ENCODE assay signal across 9 cellular contexts in genomic region chr2:29238497-29238896, GRCh38.
DNase-seq lines count a peak whose midpoint lies in the region; ATAC-seq and TF ChIP-seq lines count a peak whose summit lies in the region.
"Had no signal": no experiment of that assay in that cellular context is flagged by ENCODE, and none has a peak within 500 bp of the region (broad histone marks: within the 10 kb centered on the region; RNA-seq: fewer than 3 reads in every experiment).

No MANE protein-coding gene starts in this region.

- CTCF ChIA-PET in PC-3 (lab: Charles Lee): interaction anchor here (0.6 to 0.9 kb wide), 2 partner anchors 22 to 55 kb away, joined by 3 to 4 read pairs; no protein-coding TSS in a partner anchor

- no peak overlapping the region for H3K4me2 ChIP-seq in PC-3 (ENCODE audit: low read length)

- no peaks in the 10 kb centered on the region for H3K9me2 ChIP-seq in PC-3 (replicated peaks; ENCODE audit: low read length)

- POLR2A ChIA-PET in PC-3 (lab: Charles Lee; ENCODE audit: unreplicated experiment): no interaction called here

- peaks cover 48 to 58% of the 10 kb centered on the region in 2 donors for H3K27me3 Mint-ChIP-seq in effector memory CD8-positive, alpha-beta T cell

- TF ChIP-seq CTCF in GM10266 (IDR thresholded peaks at IDR 0.05; ENCODE audit: control insufficient read depth, insufficient read depth, low read depth, missing control alignments) (peak; percentile 49), PC-3 (conservative IDR thresholded peaks at IDR 0.05; ENCODE audit: low read depth, low read length) (peak; percentile 88), esophagus squamous epithelium (IDR thresholded peaks at IDR 0.05) (peak in 3 of 6 experiments; percentile 40 to 75 (median 46))

- no TSS peak for BruUV-seq in PC-3 (replicated peaks; lab: Mats Ljungman, UMichigan)

- TF ChIP-seq POLR2A in esophagus squamous epithelium (IDR thresholded peaks at IDR 0.05): no peak

- H4K20me1 ChIP-seq in PC-3 (ENCODE audit: low read length): no peaks in the 10 kb centered on the region

- no peaks in the 10 kb centered on the region for H3K36me3 Mint-ChIP-seq in effector memory CD8-positive, alpha-beta T cell (ENCODE audit: insufficient read depth)

- no peak overlapping the region for H2AFZ ChIP-seq in PC-3 (ENCODE audit: low read length)

- ATAC-seq in PC-3 (peak; percentile 77), GM18858 (IDR thresholded peaks at IDR 0.05; ENCODE audit: unreplicated experiment) (no peak)
- ATAC-seq in effector memory CD8-positive, alpha-beta T cell (replicated peaks): no peak

- H3K4me3 ChIP-seq in PC-3 (ENCODE audit: low read length) (no peak overlapping the region), esophagus squamous epithelium (no peak overlapping the region)

- H3K36me3 ChIP-seq in PC-3 (ENCODE audit: low read depth, low read length) (no peaks in the 10 kb centered on the region), esophagus squamous epithelium (no peaks in the 10 kb centered on the region)

- no peaks in the 10 kb centered on the region for H3K27me3 ChIP-seq in PC-3 (ENCODE audit: low read length)
- peaks cover 0 to 19% (median 0%) of the 10 kb centered on the region in 4 donors for H3K27me3 ChIP-seq in esophagus squamous epithelium

- H3K27ac Mint-ChIP-seq in effector memory CD8-positive, alpha-beta T cell: no peak overlapping the region

- H3K4me1 ChIP-seq in PC-3 (ENCODE audit: insufficient read depth, low read length) (peaks cover 7% of the 10 kb centered on the region), esophagus squamous epithelium (peaks cover 0 to 12% (median 6%) of the 10 kb centered on the region in 3 donors)

- H3K27ac ChIP-seq in PC-3 (ENCODE audit: low read length) (no peak overlapping the region), esophagus squamous epithelium (no peak overlapping the region)
- H3K27ac ChIP-seq: epithelial cell of prostate had no signal

- DNase-seq in AG08396 (ENCODE audit: low spot score) (peak; percentile 72), GM10266 (ENCODE audit: extremely low spot score) (no peak), PC-3 (peak; percentile 71), foreskin melanocyte (peak; percentile 43), esophagus squamous epithelium (lab: John Stamatoyannopoulos, UW) (no peak), MV-4-11 (lab: John Stamatoyannopoulos, UW) (no peak)
- no peak for DNase-seq in effector memory CD8-positive, alpha-beta T cell

- intact Hi-C loops in PC-3 (cut with micrococcal nuclease) (loop anchor here (1.0 to 10.0 kb wide), 2 partner anchors 596 to 834 kb away; no protein-coding TSS in a partner anchor), esophagus squamous epithelium (cut with DNase I) (no loop called here)

- 58 to 75% methylated on average over 6 to 7 of the region's 7 CpGs for WGBS in esophagus squamous epithelium, 2 donors

- no peak overlapping the region for H3K9ac ChIP-seq in PC-3 (ENCODE audit: low read length)

- no peaks in the 10 kb centered on the region for H3K9me3 ChIP-seq in PC-3 (ENCODE audit: low read length)
- no peaks in the 10 kb centered on the region for H3K9me3 ChIP-seq in esophagus squamous epithelium

- H3K4me1 Mint-ChIP-seq in effector memory CD8-positive, alpha-beta T cell (ENCODE audit: low read depth in 2 of 2): no peaks in the 10 kb centered on the region

- no peaks in the 10 kb centered on the region for H3K79me2 ChIP-seq in PC-3 (ENCODE audit: low read length)

- no peaks in the 10 kb centered on the region for H3F3A ChIP-seq in PC-3 (ENCODE audit: low read length, unreplicated experiment)

- no peak overlapping the region for H3K4me3 Mint-ChIP-seq in effector memory CD8-positive, alpha-beta T cell

- no peaks in the 10 kb centered on the region for H3K9me3 Mint-ChIP-seq in effector memory CD8-positive, alpha-beta T cell

Comparison
In these comparisons a context has a peak if more than half of its experiments do, and no peak if none do; other contexts are left out.
1. DNase-seq: peak in AG08396 (single experiment), PC-3 (single experiment) and foreskin melanocyte (single experiment); none in GM10266 (single experiment), esophagus squamous epithelium (single experiment), effector memory CD8-positive, alpha-beta T cell (0 of 3) and MV-4-11 (single experiment).